Comparison of ENCODE assay signal across 22 cellular contexts in the genomic region with DNA sequence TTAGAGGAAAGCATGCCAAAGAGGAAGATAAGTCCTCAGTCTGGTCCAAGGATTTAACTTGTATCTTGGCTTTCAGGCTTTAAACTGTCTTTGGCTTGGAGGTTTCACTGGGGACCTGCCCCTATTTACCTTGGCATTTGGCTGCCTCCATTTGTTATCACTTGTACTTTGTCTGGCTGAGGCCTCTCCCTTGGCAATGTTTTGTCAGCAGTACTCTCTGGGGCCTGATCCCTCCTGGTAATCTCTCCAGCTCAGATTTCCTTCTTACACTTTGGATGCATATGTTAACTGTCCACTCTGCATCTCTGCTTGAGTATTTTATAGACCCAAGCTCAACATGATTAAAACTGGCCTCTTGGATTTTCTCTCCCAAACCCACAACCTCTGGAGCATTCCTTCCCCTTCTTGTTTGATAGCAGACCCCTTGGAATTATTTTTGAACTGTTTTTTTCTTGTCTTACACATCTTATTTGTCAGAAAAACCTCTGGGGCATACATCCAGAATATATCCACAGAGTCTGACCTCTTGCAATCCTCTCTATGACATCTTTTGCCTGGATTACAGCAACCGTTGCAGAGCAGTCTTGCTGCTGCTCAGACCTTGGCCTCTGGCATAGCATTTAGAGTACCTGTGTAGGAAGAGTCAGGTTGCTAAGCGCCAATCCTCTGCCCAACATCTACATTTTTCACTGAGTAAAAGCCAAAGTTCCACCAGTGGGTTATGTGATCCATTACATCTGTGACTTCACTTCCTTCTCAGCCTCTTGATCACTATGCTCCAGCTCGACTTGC. TPM values are rescaled to one million over a fixed set of nuclear protein-coding genes. Genes with fewer than 3 reads are reported as not detected.
DNase-seq lines count a peak whose midpoint lies in the region; ATAC-seq, FAIRE-seq and TF ChIP-seq lines count a peak whose summit lies in the region.
"Had no signal": no experiment of that assay in that cellular context is flagged by ENCODE, and none has a peak within 500 bp of the region (broad histone marks: within the 10 kb centered on the region; RNA-seq: fewer than 3 reads in every experiment).

No MANE protein-coding gene starts in this region.

- no peaks in the 10 kb centered on the region for H3K79me2 ChIP-seq in HepG2 (ENCODE audit: insufficient read depth, low read length)
- no peaks in the 10 kb centered on the region for H3K79me2 ChIP-seq in osteoblast (ENCODE audit: insufficient read depth, low read length)

- TF ChIP-seq CTCF in right lobe of liver (IDR thresholded peaks at IDR 0.05) (no peak), HepG2 (CRISPR knock-in tag; IDR thresholded peaks at IDR 0.05) (no peak), fibroblast of the aortic adventitia (IDR thresholded peaks at IDR 0.05; ENCODE audit: insufficient read depth, low read length) (no peak), osteoblast (IDR thresholded peaks at IDR 0.05; ENCODE audit: extremely low read depth, low read depth, low read length) (no peak)

- H2AFZ ChIP-seq in HepG2 (ENCODE audit: low read length) (no peak overlapping the region), osteoblast (ENCODE audit: low read length) (no peak overlapping the region)

- H3K4me2 ChIP-seq in HepG2 (ENCODE audit: low read depth, low read length) (no peak overlapping the region), osteoblast (ENCODE audit: insufficient read depth, low read length) (no peak overlapping the region)

- CTCF ChIA-PET in HepG2 (lab: Yijun Ruan, JAX; ENCODE audit: low intra/inter-chr PET ratio, low total read pairs): no interaction called here

- FAIRE-seq in HepG2 (lab: Jason Lieb, UNC): no peak
- FAIRE-seq: GM12878 had no signal

- H4K20me1 ChIP-seq in HepG2 (ENCODE audit: insufficient read depth, low read length) (no peaks in the 10 kb centered on the region), osteoblast (ENCODE audit: insufficient read depth, low read length) (no peaks in the 10 kb centered on the region)

- no TSS peak for BruUV-seq in HepG2 (replicated peaks; lab: Mats Ljungman, UMichigan)

- 50% methylated on average over 2 of the region's 3 CpGs for WGBS in right lobe of liver (ENCODE audit: insufficient coverage, low coverage, low lambda C conversion rate, missing lambda C conversion rate)
- 53% methylated on average over 3 of the region's 3 CpGs for WGBS in HepG2 (ENCODE audit: low lambda C conversion rate)

- H3K4me3 ChIP-seq in right lobe of liver (no peak overlapping the region), HepG2 (replicated peaks in 1 of 3; ENCODE audit: insufficient read depth in 1 of 3, low read depth in 2 of 3, low read length in 3 of 3) (no peak overlapping the region), fibroblast of the aortic adventitia (ENCODE audit: low read depth, low read length) (no peak overlapping the region), osteoblast (ENCODE audit: insufficient read depth, low read length) (no peak overlapping the region)
- H3K4me3 ChIP-seq: GM12878 had no signal

- ATAC-seq in right lobe of liver (peak; percentile 73 to 97 (median 80)), HepG2 (no peak)
- ATAC-seq: GM12878, HCT116 had no signal

- intact Hi-C loops in right lobe of liver (cut with DNase I) (no loop called here), HepG2 (cut with micrococcal nuclease; ENCODE audit: unreplicated experiment) (no loop called here)

- no peak overlapping the region for H3K9ac ChIP-seq in HepG2 (ENCODE audit: insufficient read depth, low read depth, low read length)

- DNase-seq in right lobe of liver: peak in 1 of 3 donors; percentile 53
- DNase-seq in HepG2 (ENCODE audit: low spot score): no peak
- peak; percentile 16 for DNase-seq in fibroblast of the aortic adventitia (ENCODE audit: low read depth)
- peak; percentile 58 for DNase-seq in osteoblast (ENCODE audit: insufficient read length, low spot score, missing footprints)
- no peak for DNase-seq in AG08395 (ENCODE audit: low spot score)
- DNase-seq in iPS-NIHi11 (ENCODE audit: low spot score): no peak
- no peak for DNase-seq in activated naive CD4-positive, alpha-beta T cell treated with anti-CD3 and anti-CD28 coated beads, Interleukin-2, amount 50 U/mL, for 16 hours
- DNase-seq: BE2C; C1 segment of cervical spinal cord; CD4-positive, CD25-positive, alpha-beta regulatory T cell; CD8-positive, alpha-beta memory T cell; COR-L47; DMS 273 treated with DMSO at 0.1 percent for 48 hours; DMS53; DND-41; EL; GOT3; H7; HFFc6 had no signal

- H3K36me3 ChIP-seq in right lobe of liver (no peaks in the 10 kb centered on the region), HepG2 (replicated peaks in 1 of 2; ENCODE audit: control insufficient read depth in 1 of 2, insufficient read depth in 2 of 2, low read length in 2 of 2) (no peaks in the 10 kb centered on the region), osteoblast (ENCODE audit: insufficient read depth, low read length) (no peaks in the 10 kb centered on the region)
- H3K36me3 ChIP-seq: BE2C had no signal

- no peak overlapping the region for H3K27ac ChIP-seq in right lobe of liver
- no peak overlapping the region for H3K27ac ChIP-seq in HepG2 (ENCODE audit: extremely low read length, insufficient read depth, low read length)
- no peak overlapping the region for H3K27ac ChIP-seq in osteoblast (ENCODE audit: low read depth, low read length)
- H3K27ac ChIP-seq: HL-60 had no signal

- no peaks in the 10 kb centered on the region for H3K27me3 ChIP-seq in right lobe of liver
- H3K27me3 ChIP-seq in HepG2 (ENCODE audit: control insufficient read depth in 1 of 2, insufficient read depth in 2 of 2, low read length in 2 of 2): no peaks in the 10 kb centered on the region
- H3K27me3 ChIP-seq in osteoblast (ENCODE audit: insufficient read depth, low read length): no peaks in the 10 kb centered on the region
- H3K27me3 ChIP-seq: BE2C had no signal

- TF ChIP-seq POLR2A in right lobe of liver (IDR thresholded peaks at IDR 0.05) (no peak), HepG2 (IDR thresholded peaks at IDR 0.05; ENCODE audit: insufficient read depth in 1 of 2, low read depth in 2 of 2, low read length in 2 of 2) (no peak)

- no peak for TF ChIP-seq EP300 in HepG2 (IDR thresholded peaks at IDR 0.05; ENCODE audit: low read depth in 2 of 2, low read length in 2 of 2)
- TF ChIP-seq EP300 in HepG2 (CRISPR knock-in tag; IDR thresholded peaks at IDR 0.05; ENCODE audit: borderline replicate concordance): no peak

- peaks cover 0 to 12% (median 0%) of the 10 kb centered on the region in 4 donors for H3K4me1 ChIP-seq in right lobe of liver
- no peaks in the 10 kb centered on the region for H3K4me1 ChIP-seq in HepG2 (ENCODE audit: insufficient read depth, low read length)
- H3K4me1 ChIP-seq in osteoblast (ENCODE audit: insufficient read depth, low read length): no peaks in the 10 kb centered on the region
- H3K4me1 ChIP-seq: BE2C had no signal

- H3K9me3 ChIP-seq in right lobe of liver (no peaks in the 10 kb centered on the region), HepG2 (ENCODE audit: low read length) (no peaks in the 10 kb centered on the region), osteoblast (ENCODE audit: low read depth, low read length) (no peaks in the 10 kb centered on the region)
- H3K9me3 ChIP-seq: BE2C had no signal

- in situ Hi-C loops in HepG2 (cut with HindIII; ENCODE audit: extremely low pct_ligation_motif_present, low pct_unique_long_range_greater_than_20kb): no loop called here

- no peak for TF ChIP-seq RAD21 in HepG2 (CRISPR knock-in tag; IDR thresholded peaks at IDR 0.05)

- POLR2A ChIA-PET in HepG2 (lab: Yijun Ruan, JAX): no interaction called here

TF ChIP-seq in HepG2, 621 proteins besides CTCF, POLR2A, EP300 and RAD21 (continues in another document):
- TF ChIP-seq, protein P1, sequence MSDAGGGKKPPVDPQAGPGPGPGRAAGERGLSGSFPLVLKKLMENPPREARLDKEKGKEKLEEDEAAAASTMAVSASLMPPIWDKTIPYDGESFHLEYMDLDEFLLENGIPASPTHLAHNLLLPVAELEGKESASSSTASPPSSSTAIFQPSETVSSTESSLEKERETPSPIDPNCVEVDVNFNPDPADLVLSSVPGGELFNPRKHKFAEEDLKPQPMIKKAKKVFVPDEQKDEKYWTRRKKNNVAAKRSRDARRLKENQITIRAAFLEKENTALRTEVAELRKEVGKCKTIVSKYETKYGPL (CRISPR knock-in tag; IDR thresholded peaks at IDR 0.05): no peak
- TF ChIP-seq BCL6 (CRISPR knock-in tag; IDR thresholded peaks at IDR 0.05) (no peak), ZNF24 (IDR thresholded peaks at IDR 0.05) (no peak), NFKB2 (CRISPR knock-in tag; IDR thresholded peaks at IDR 0.05; ENCODE audit: borderline replicate concordance) (no peak), FOXP1 (IDR thresholded peaks at IDR 0.05) (no peak), FOXP1 (CRISPR knock-in tag; IDR thresholded peaks at IDR 0.05) (no peak)

RNA-seq across cellular contexts. Expression of a gene that starts 35.2 kb away (rescaled TPM):
- total RNA-seq in right lobe of liver (1 to 10 TPM; 1.4 to 3.0 (median 1.8) TPM), HepG2 (2016; rRNA removed; fragmentation: Illumina TruSeq; extraction: Trizol) (6.1 and 7.4 TPM in 2 replicates), fibroblast of the aortic adventitia (ENCODE audit: low replicate concordance) (6.1 and 36.5 TPM in 2 replicates), osteoblast (8.3 and 9.4 TPM in 2 replicates)
- 3.3 and 6.4 TPM in 2 replicates for total RNA-seq in HepG2 (2016; cell fraction: cytosol; rRNA removed; fragmentation: Illumina TruSeq; extraction: Trizol; ENCODE audit: low read depth)
- 6.3 and 8.8 TPM in 2 replicates for total RNA-seq in HepG2 (2016; cell fraction: insoluble cytoplasmic fraction; rRNA removed; fragmentation: Illumina TruSeq; extraction: Trizol)
- 5.5 and 7.7 TPM in 2 replicates for total RNA-seq in HepG2 (2016; cell fraction: membrane; rRNA removed; fragmentation: Illumina TruSeq; extraction: Trizol)
- 3.5 and 6.0 TPM in 2 replicates for total RNA-seq in HepG2 (2016; cell fraction: nucleus; rRNA removed; fragmentation: Illumina TruSeq; extraction: Trizol)
- 6.6 and 8.8 TPM in 2 replicates for polyA plus RNA-seq in HepG2 (2011; rRNA removed)
- 3.6 and 5.2 TPM in 2 replicates for polyA plus RNA-seq in HepG2 (2011; cell fraction: cytosol; rRNA removed)
- polyA plus RNA-seq in HepG2 (2011; cell fraction: nucleus; rRNA removed): 1.8 and 13.7 TPM in 2 replicates
- 2.6 and 3.3 TPM in 2 replicates for polyA plus RNA-seq in HepG2 (2012)
- 5.4 and 5.7 TPM in 2 replicates for polyA plus RNA-seq in HepG2 (2016; cell fraction: cytosol; fragmentation: Illumina TruSeq; extraction: Trizol; ENCODE audit: low read depth)
- polyA plus RNA-seq in HepG2 (2016; cell fraction: insoluble cytoplasmic fraction; fragmentation: Illumina TruSeq; extraction: Trizol; ENCODE audit: low read depth): 5.9 and 7.2 TPM in 2 replicates
- polyA plus RNA-seq in HepG2 (2016; cell fraction: membrane; fragmentation: Illumina TruSeq; extraction: Trizol; ENCODE audit: low read depth): 6.0 and 8.7 TPM in 2 replicates
- polyA plus RNA-seq in HepG2 (2016; cell fraction: nucleus; fragmentation: Illumina TruSeq; extraction: Trizol; ENCODE audit: insufficient read depth, low read depth): 4.2 and 8.8 TPM in 2 replicates
- 3.5 and 7.7 TPM in 2 replicates for polyA minus RNA-seq in HepG2 (2011; rRNA and poly(A)+ RNA removed; ENCODE audit: low replicate concordance)
- 1.1 and 1.7 TPM in 2 replicates for polyA minus RNA-seq in HepG2 (2011; cell fraction: cytosol; rRNA and poly(A)+ RNA removed)
- polyA minus RNA-seq in HepG2 (2011; cell fraction: nucleus; rRNA and poly(A)+ RNA removed): 4.8 and 6.7 TPM in 2 replicates

Comparison
In these comparisons a context has a peak if more than half of its experiments do, and no peak if none do; other contexts are left out.
1. DNase-seq: peak in fibroblast of the aortic adventitia (single experiment) and osteoblast (single experiment); none in HepG2 (single experiment), AG08395 (single experiment), iPS-NIHi11 (single experiment) and activated naive CD4-positive, alpha-beta T cell treated with anti-CD3 and anti-CD28 coated beads, Interleukin-2, amount 50 U/mL, for 16 hours (single experiment).